25 cellular contexts compared by ENCODE assay signal in the genomic region with DNA sequence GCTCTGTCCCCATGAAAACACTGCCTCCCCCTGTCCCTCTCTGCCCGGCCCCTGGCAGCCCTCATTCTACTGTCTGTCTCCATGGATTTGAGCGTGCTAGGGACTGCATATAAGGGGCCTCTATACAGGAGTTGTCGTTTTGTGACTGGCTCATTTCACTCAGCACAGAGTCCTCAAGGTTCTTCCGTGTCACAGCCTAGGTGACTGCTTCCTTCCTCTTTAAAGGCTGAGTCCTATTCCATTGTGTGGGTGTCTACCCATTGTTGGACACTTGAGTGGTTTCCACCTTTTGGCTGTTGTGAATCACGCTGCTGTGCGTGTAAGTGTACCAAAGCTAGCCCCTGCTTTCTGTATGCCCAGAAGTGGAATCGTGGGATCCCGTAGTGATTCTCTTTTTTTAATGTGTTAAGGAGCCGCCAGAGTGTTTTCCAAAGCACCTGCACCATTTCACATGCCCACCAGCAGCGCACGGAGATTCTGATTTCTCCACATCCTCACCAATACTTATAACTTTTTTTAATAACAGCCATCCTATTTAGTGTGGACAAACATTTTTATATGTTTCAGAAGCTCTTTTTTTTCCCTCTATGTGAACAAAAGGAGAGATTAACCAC.
DNase-seq lines count a peak whose midpoint lies in the region; ATAC-seq, FAIRE-seq and TF ChIP-seq lines count a peak whose summit lies in the region.
"Had no signal": no experiment of that assay in that cellular context is flagged by ENCODE, and none has a peak within 500 bp of the region (broad histone marks: within the 10 kb centered on the region; RNA-seq: fewer than 3 reads in every experiment).

No MANE protein-coding gene starts in this region.

- H3K4me3 Mint-ChIP-seq in stimulated activated memory B cell treated with anti-CD40 and anti-IgM and Interleukin-4, amounts not matched to agents 10 μg/mL and 1 μg/mL and 100 μg/mL, for 72 hours, result no peak overlapping the region
- H3K4me3 Mint-ChIP-seq: activated CD8-positive, alpha-beta T cell treated with anti-CD3 and anti-CD28 coated beads for 36 hours; CD14-positive monocyte had no signal

- no peaks in the 10 kb centered on the region for H3K79me2 ChIP-seq in keratinocyte (ENCODE audit: control insufficient read depth, insufficient read depth, low read length)

- H3K27me3 ChIP-seq in ascending aorta (no peaks in the 10 kb centered on the region), keratinocyte (ENCODE audit: control insufficient read depth, extremely low read depth, insufficient read depth, low read length) (no peaks in the 10 kb centered on the region), prostate gland (replicated peaks; ENCODE audit: insufficient read depth) (no peaks in the 10 kb centered on the region)

- DNase-seq in KBM-7 (peak; percentile 12), ascending aorta (ENCODE audit: low spot score in 2 of 2) (no peak), keratinocyte (ENCODE audit: low read depth, low spot score) (no peak), prostate gland (ENCODE audit: low spot score) (no peak), NCI-H2107 treated with DMSO at 0.1 percent for 48 hours (lab: John Stamatoyannopoulos, UW; ENCODE audit: unreplicated experiment) (no peak)
- DNase-seq: activated CD8-positive, alpha-beta T cell treated with anti-CD3 and anti-CD28 coated beads for 36 hours; activated gamma-delta T cell; activated T-cell treated with anti-CD3 and anti-CD28 coated beads for 4 hours; hypothalamus; NCI-H82; SHP77; stimulated activated CD4-positive, alpha-beta T cell treated with anti-CD3 and anti-CD28 coated beads, Interleukin-12 subunit alpha, Interleukin-12 subunit beta, amount 100 ng/mL, for 4 hours; stimulated activated CD4-positive, alpha-beta T cell treated with anti-CD3 and anti-CD28 coated beads, Interleukin-4, amount 100 ng/mL, for 4 hours; substantia nigra; SW 1271 had no signal

- no peak overlapping the region for H3K4me2 ChIP-seq in keratinocyte (ENCODE audit: control insufficient read depth, extremely low read depth, insufficient read depth, low read depth, low read length)

- no peaks in the 10 kb centered on the region for H3K9me3 Mint-ChIP-seq in stimulated activated memory B cell treated with anti-CD40 and anti-IgM and Interleukin-4, amounts not matched to agents 10 μg/mL and 1 μg/mL and 100 μg/mL, for 72 hours
- H3K9me3 Mint-ChIP-seq: activated CD8-positive, alpha-beta T cell treated with anti-CD3 and anti-CD28 coated beads for 36 hours; CD14-positive monocyte had no signal

- TF ChIP-seq CTCF in ascending aorta (IDR thresholded peaks at IDR 0.05) (no peak), keratinocyte (optimal IDR thresholded peaks at IDR 0.05 in 1 of 3, IDR thresholded peaks at IDR 0.05 in 1 of 3, conservative IDR thresholded peaks at IDR 0.05 in 1 of 3; ENCODE audit: extremely low read depth in 1 of 3, insufficient read depth in 2 of 3, low read length in 3 of 3) (no peak), prostate gland (IDR thresholded peaks at IDR 0.05) (no peak)

- ATAC-seq in stimulated activated memory B cell treated with anti-CD40 and anti-IgM and Interleukin-4, amounts not matched to agents 10 μg/mL and 1 μg/mL and 100 μg/mL, for 72 hours, result peak; percentile 38
- ATAC-seq in GM19328 (IDR thresholded peaks at IDR 0.05; ENCODE audit: unreplicated experiment), result no peak
- ATAC-seq: activated CD4-positive, CD25-positive, alpha-beta regulatory T cell treated with anti-CD3 and anti-CD28 coated beads, Interleukin-2, amount 50 U/mL, for 24 hours; activated CD8-positive, alpha-beta T cell treated with anti-CD3 and anti-CD28 coated beads for 36 hours; HepG2 had no signal

- no peaks in the 10 kb centered on the region for H4K20me1 ChIP-seq in keratinocyte (ENCODE audit: control insufficient read depth, extremely low read depth, insufficient read depth, low read length)

- H3K36me3 ChIP-seq in ascending aorta, result peaks cover 16 to 32% of the 10 kb centered on the region in 2 donors
- H3K36me3 ChIP-seq in keratinocyte (ENCODE audit: control insufficient read depth in 2 of 2, extremely low read depth in 1 of 2, insufficient read depth in 2 of 2, low read length in 2 of 2), result peaks cover 3 to 16% of the 10 kb centered on the region in 2 experiments
- no peaks in the 10 kb centered on the region for H3K36me3 ChIP-seq in prostate gland

- TF ChIP-seq POLR2A in prostate gland (IDR thresholded peaks at IDR 0.05), result no peak

- H2AFZ ChIP-seq in keratinocyte (ENCODE audit: control insufficient read depth, low read length), result no peak overlapping the region

- in situ Hi-C loops in KBM-7 (cut with MboI; ENCODE audit: low pct_unique_long_range_greater_than_20kb, low sequenced_read_pairs), result no loop called here

- H3K9me1 ChIP-seq in keratinocyte (ENCODE audit: control insufficient read depth, extremely low read depth, insufficient read depth, low read length), result no peaks in the 10 kb centered on the region

- H3K9ac ChIP-seq in keratinocyte (ENCODE audit: control insufficient read depth, extremely low read depth, insufficient read depth, low read length), result no peak overlapping the region

- H3K27me3 Mint-ChIP-seq in stimulated activated memory B cell treated with anti-CD40 and anti-IgM and Interleukin-4, amounts not matched to agents 10 μg/mL and 1 μg/mL and 100 μg/mL, for 72 hours, result peaks cover 40% of the 10 kb centered on the region

- 89% methylated on average over 11 of the region's 11 CpGs for WGBS in prostate gland

- H3K4me1 Mint-ChIP-seq in stimulated activated memory B cell treated with anti-CD40 and anti-IgM and Interleukin-4, amounts not matched to agents 10 μg/mL and 1 μg/mL and 100 μg/mL, for 72 hours, result no peaks in the 10 kb centered on the region
- H3K4me1 Mint-ChIP-seq: CD14-positive monocyte had no signal

- H3K9me3 ChIP-seq in ascending aorta (no peaks in the 10 kb centered on the region), keratinocyte (ENCODE audit: control insufficient read depth, low read depth, low read length) (no peaks in the 10 kb centered on the region), prostate gland (no peaks in the 10 kb centered on the region)

- no peak overlapping the region for H3K27ac Mint-ChIP-seq in stimulated activated memory B cell treated with anti-CD40 and anti-IgM and Interleukin-4, amounts not matched to agents 10 μg/mL and 1 μg/mL and 100 μg/mL, for 72 hours
- H3K27ac Mint-ChIP-seq: activated CD8-positive, alpha-beta T cell treated with anti-CD3 and anti-CD28 coated beads for 36 hours; CD14-positive monocyte had no signal

- intact Hi-C loops in ascending aorta (cut with DNase I), result no loop called here
- intact Hi-C loops in prostate gland (cut with DNase I), result no loop called here

- FAIRE-seq in keratinocyte (lab: Jason Lieb, UNC), result peak; percentile 62
- FAIRE-seq: GM19239, H1, HepG2, islet of Langerhans had no signal

- H3K27ac ChIP-seq in ascending aorta, result peak overlapping the region; percentile 90 to 91
- no peak overlapping the region for H3K27ac ChIP-seq in keratinocyte (ENCODE audit: control insufficient read depth, insufficient read depth, low read length)
- no peak overlapping the region for H3K27ac ChIP-seq in prostate gland
- H3K27ac ChIP-seq: HL-60 had no signal

- H3K4me3 ChIP-seq in ascending aorta, result no peak overlapping the region
- no peak overlapping the region for H3K4me3 ChIP-seq in keratinocyte (ENCODE audit: control insufficient read depth in 2 of 3, extremely low read depth in 1 of 3, insufficient read depth in 2 of 3, low read depth in 1 of 3, low read length in 3 of 3)
- no peak overlapping the region for H3K4me3 ChIP-seq in prostate gland
- H3K4me3 ChIP-seq: lung had no signal

- H3K4me1 ChIP-seq in ascending aorta (peaks cover 12 to 37% of the 10 kb centered on the region in 2 donors), keratinocyte (ENCODE audit: control insufficient read depth, extremely low read depth, insufficient read depth, low read length) (peaks cover 9% of the 10 kb centered on the region), prostate gland (replicated peaks) (no peaks in the 10 kb centered on the region)

- dilution Hi-C loops in keratinocyte (cut with MboI; ENCODE audit: extremely low pct_ligation_motif_present, low sequenced_read_pairs), result no loop called here

- no peaks in the 10 kb centered on the region for H3K36me3 Mint-ChIP-seq in stimulated activated memory B cell treated with anti-CD40 and anti-IgM and Interleukin-4, amounts not matched to agents 10 μg/mL and 1 μg/mL and 100 μg/mL, for 72 hours
- H3K36me3 Mint-ChIP-seq: CD14-positive monocyte had no signal

Comparison
In these comparisons a context has a peak if more than half of its experiments do, and no peak if none do; other contexts are left out.
1. H3K27ac ChIP-seq: peak in ascending aorta (2 of 2); none in keratinocyte (single experiment) and prostate gland (0 of 2).